Comparison of ENCODE assay signal across 1 cellular context in the genomic region with DNA sequence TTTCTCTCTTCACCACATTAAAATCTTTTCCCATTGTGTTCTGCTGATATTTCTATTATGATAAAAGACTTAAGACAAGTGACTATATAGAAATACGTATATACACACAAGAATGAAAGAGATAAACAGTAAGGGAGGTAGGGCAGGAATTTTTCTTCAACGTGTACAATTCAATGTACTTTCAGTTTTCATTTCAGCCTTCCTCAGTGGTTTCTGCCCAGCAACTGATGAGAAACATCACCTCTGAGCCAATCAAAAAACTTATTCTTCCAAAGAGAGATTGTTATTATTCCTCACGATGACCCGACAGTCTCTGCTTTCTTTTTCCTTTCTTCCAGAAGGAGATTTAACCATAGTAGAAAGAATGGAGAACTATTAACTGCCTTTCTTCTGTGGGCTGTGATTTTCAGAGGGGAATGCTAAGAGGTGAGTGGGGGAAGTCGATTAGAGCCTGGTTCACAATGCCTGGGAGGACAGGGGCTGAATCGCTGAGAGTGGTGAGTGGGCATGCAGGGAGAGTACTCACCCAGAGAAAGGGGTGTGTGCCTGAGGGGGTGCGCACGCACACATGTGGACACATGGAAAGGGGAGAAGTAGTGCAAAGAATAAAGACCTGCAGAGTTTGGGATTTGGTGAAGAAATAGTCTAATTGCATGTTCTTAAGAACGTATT.
TF ChIP-seq lines count a peak whose summit lies in the region.

TSS of gene BTN3A1 (plus strand) at position 289 of the 672 bp plus-strand sequence. CDS start 3,289 bp downstream, outside the sequence.

TF ChIP-seq in HepG2, 621 proteins besides CTCF, POLR2A, EP300 and RAD21 (continued from another document and continues in another):
- TF ChIP-seq ZBTB40 (IDR thresholded peaks at IDR 0.05): no peak
- no peak for TF ChIP-seq ZBTB40 (CRISPR knock-in tag; IDR thresholded peaks at IDR 0.05)
- no peak for TF ChIP-seq MEIS1 (CRISPR knock-in tag; IDR thresholded peaks at IDR 0.05; ENCODE audit: borderline replicate concordance)
- TF ChIP-seq, protein P1, sequence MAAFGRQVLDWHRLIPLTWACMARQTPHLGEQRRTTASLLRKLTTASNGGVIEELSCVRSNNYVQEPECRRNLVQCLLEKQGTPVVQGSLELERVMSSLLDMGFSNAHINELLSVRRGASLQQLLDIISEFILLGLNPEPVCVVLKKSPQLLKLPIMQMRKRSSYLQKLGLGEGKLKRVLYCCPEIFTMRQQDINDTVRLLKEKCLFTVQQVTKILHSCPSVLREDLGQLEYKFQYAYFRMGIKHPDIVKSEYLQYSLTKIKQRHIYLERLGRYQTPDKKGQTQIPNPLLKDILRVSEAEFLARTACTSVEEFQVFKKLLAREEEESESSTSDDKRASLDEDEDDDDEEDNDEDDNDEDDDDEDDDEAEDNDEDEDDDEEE (CRISPR knock-in tag; IDR thresholded peaks at IDR 0.05): no peak
- no peak for TF ChIP-seq ZSCAN21 (CRISPR knock-in tag; IDR thresholded peaks at IDR 0.05; ENCODE audit: borderline replicate concordance)
- TF ChIP-seq, protein P2, sequence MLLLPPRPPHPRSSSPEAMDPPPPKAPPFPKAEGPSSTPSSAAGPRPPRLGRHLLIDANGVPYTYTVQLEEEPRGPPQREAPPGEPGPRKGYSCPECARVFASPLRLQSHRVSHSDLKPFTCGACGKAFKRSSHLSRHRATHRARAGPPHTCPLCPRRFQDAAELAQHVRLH (CRISPR knock-in tag; IDR thresholded peaks at IDR 0.05; ENCODE audit: borderline replicate concordance, low read depth): 0 out of 2 replicates have a peak, but pooled peaks have one; percentile 19
- no peak for TF ChIP-seq EEA1 (CRISPR knock-in tag; IDR thresholded peaks at IDR 0.05; ENCODE audit: borderline replicate concordance)
- peak; percentile 42; the same call in 1 of the 2 replicates for TF ChIP-seq YEATS4 (CRISPR knock-in tag; IDR thresholded peaks at IDR 0.05; ENCODE audit: borderline replicate concordance)
- TF ChIP-seq PHF8 (CRISPR knock-in tag; IDR thresholded peaks at IDR 0.05): peak; percentile 64
- no peak for TF ChIP-seq ZNF773 (CRISPR knock-in tag; IDR thresholded peaks at IDR 0.05; ENCODE audit: borderline replicate concordance)
- TF ChIP-seq KDM4B (CRISPR knock-in tag; IDR thresholded peaks at IDR 0.05): peak; percentile 19; the same call in 1 of the 2 replicates
- TF ChIP-seq ZNF383 (CRISPR knock-in tag; IDR thresholded peaks at IDR 0.05; ENCODE audit: borderline replicate concordance): peak; percentile 36; the same call in 1 of the 2 replicates
- no peak for TF ChIP-seq ZNF629 (CRISPR knock-in tag; conservative IDR thresholded peaks at IDR 0.05)
- TF ChIP-seq, protein P3, sequence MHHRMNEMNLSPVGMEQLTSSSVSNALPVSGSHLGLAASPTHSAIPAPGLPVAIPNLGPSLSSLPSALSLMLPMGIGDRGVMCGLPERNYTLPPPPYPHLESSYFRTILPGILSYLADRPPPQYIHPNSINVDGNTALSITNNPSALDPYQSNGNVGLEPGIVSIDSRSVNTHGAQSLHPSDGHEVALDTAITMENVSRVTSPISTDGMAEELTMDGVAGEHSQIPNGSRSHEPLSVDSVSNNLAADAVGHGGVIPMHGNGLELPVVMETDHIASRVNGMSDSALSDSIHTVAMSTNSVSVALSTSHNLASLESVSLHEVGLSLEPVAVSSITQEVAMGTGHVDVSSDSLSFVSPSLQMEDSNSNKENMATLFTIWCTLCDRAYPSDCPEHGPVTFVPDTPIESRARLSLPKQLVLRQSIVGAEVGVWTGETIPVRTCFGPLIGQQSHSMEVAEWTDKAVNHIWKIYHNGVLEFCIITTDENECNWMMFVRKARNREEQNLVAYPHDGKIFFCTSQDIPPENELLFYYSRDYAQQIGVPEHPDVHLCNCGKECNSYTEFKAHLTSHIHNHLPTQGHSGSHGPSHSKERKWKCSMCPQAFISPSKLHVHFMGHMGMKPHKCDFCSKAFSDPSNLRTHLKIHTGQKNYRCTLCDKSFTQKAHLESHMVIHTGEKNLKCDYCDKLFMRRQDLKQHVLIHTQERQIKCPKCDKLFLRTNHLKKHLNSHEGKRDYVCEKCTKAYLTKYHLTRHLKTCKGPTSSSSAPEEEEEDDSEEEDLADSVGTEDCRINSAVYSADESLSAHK (CRISPR knock-in tag; IDR thresholded peaks at IDR 0.05; ENCODE audit: borderline replicate concordance): no peak
- TF ChIP-seq TARDBP (CRISPR knock-in tag; IDR thresholded peaks at IDR 0.05): peak; percentile 67
- TF ChIP-seq, protein P4, sequence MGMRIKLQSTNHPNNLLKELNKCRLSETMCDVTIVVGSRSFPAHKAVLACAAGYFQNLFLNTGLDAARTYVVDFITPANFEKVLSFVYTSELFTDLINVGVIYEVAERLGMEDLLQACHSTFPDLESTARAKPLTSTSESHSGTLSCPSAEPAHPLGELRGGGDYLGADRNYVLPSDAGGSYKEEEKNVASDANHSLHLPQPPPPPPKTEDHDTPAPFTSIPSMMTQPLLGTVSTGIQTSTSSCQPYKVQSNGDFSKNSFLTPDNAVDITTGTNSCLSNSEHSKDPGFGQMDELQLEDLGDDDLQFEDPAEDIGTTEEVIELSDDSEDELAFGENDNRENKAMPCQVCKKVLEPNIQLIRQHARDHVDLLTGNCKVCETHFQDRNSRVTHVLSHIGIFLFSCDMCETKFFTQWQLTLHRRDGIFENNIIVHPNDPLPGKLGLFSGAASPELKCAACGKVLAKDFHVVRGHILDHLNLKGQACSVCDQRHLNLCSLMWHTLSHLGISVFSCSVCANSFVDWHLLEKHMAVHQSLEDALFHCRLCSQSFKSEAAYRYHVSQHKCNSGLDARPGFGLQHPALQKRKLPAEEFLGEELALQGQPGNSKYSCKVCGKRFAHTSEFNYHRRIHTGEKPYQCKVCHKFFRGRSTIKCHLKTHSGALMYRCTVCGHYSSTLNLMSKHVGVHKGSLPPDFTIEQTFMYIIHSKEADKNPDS (CRISPR knock-in tag; IDR thresholded peaks at IDR 0.05): no peak
- 0 out of 2 replicates have a peak, but pooled peaks have one; percentile 48 for TF ChIP-seq ZFP1 (CRISPR knock-in tag; IDR thresholded peaks at IDR 0.05)
- TF ChIP-seq KDM3A (CRISPR knock-in tag; IDR thresholded peaks at IDR 0.05; ENCODE audit: low read depth): 0 out of 2 replicates have a peak, but pooled peaks have one; percentile 35
- no peak for TF ChIP-seq FOXO1 (CRISPR knock-in tag; IDR thresholded peaks at IDR 0.05)
- TF ChIP-seq HOXA5 (CRISPR knock-in tag; IDR thresholded peaks at IDR 0.05): no peak
- TF ChIP-seq ZNF143 (CRISPR knock-in tag; IDR thresholded peaks at IDR 0.05): no peak
- no peak for TF ChIP-seq THAP8 (CRISPR knock-in tag; IDR thresholded peaks at IDR 0.05; ENCODE audit: borderline replicate concordance)
- TF ChIP-seq ZNF451 (CRISPR knock-in tag; IDR thresholded peaks at IDR 0.05): no peak
- TF ChIP-seq HBP1 (CRISPR knock-in tag; IDR thresholded peaks at IDR 0.05; ENCODE audit: low read depth): 0 out of 2 replicates have a peak, but pooled peaks have one; percentile 59
- no peak for TF ChIP-seq REXO4 (CRISPR knock-in tag; IDR thresholded peaks at IDR 0.05; ENCODE audit: borderline replicate concordance)
- peak; percentile 38; the same call in 1 of the 2 replicates for TF ChIP-seq RXRB (CRISPR knock-in tag; IDR thresholded peaks at IDR 0.05; ENCODE audit: borderline replicate concordance)
- peak; percentile 94; the same call in 1 of the 2 replicates for TF ChIP-seq IRF1 (CRISPR knock-in tag; IDR thresholded peaks at IDR 0.05; ENCODE audit: low read depth)
- TF ChIP-seq SMAD9 (CRISPR knock-in tag; IDR thresholded peaks at IDR 0.05): no peak
- no peak for TF ChIP-seq TOE1 (CRISPR knock-in tag; IDR thresholded peaks at IDR 0.05)
- TF ChIP-seq BRCA1 (CRISPR knock-in tag; IDR thresholded peaks at IDR 0.05): no peak
- peak; percentile 28; the same call in 1 of the 2 replicates for TF ChIP-seq PATZ1 (CRISPR knock-in tag; IDR thresholded peaks at IDR 0.05)
- 0 out of 2 replicates have a peak, but pooled peaks have one; percentile 34 for TF ChIP-seq KDM2A (CRISPR knock-in tag; IDR thresholded peaks at IDR 0.05; ENCODE audit: borderline replicate concordance, low read depth)
